ENCODE assay signal across 8 cellular contexts in the genomic region with DNA sequence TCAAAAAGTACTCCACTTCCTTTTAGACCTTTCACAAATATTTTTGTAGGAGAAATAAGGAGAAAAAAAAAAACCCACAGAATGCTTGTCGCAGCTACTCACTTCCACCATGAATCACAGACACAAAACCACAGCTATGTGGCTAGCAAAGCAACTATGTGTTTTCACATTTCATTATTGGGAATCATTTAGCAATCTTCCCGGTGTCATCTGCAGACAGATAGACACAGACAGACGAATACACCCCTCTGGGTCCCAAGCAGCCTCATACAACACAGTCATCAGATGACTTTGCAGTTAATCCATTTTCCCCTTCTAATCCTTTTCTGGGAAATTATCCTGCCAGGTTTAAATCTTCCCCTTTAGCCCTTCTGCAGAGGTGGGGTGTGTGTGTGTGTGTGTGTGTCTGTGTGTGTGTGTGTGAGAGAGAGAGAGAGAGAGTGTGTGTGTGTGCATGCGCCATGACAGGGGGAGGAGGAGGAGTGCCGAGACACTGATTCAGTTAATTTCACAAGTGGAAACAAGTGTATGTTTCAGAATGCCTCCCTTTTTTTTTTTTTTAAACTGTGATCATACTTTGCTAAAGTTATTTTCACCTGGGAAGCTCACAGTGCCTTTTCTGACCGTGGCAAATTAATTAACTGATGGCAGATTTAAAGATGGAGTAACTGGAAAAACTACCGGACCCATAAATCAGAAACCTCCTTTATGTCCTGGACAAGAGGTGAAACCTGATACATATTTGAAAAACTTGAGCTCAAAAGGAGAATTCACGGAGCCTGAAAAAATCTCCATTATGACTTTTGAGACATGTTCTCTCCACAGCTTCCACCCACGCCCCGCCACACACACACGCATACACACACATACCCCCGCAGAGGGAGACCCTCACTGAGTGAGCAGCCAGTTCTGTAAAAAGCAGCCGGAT. TPM values are rescaled to one million over a fixed set of nuclear protein-coding genes. Genes with fewer than 3 reads are reported as not detected.
DNase-seq lines count a peak whose midpoint lies in the region; ATAC-seq, FAIRE-seq and TF ChIP-seq lines count a peak whose summit lies in the region.

No MANE protein-coding gene starts in this region.

- H3K27ac ChIP-seq in K562 (ENCODE audit: extremely low read depth, low read depth, low read length) = no peak overlapping the region

- no TSS peak for BruUV-seq in K562 (replicated peaks; lab: Mats Ljungman, UMichigan)

- no peak overlapping the region for H2AFZ ChIP-seq in K562 (ENCODE audit: low read depth, low read length)

- TF ChIP-seq EP300 in K562 (IDR thresholded peaks at IDR 0.05; ENCODE audit: low read length) = no peak

- CTCF ChIA-PET in K562 (lab: Yijun Ruan, JAX; ENCODE audit: low intra/inter-chr PET ratio) = no interaction called here

- H3K4me1 Mint-ChIP-seq in type B pancreatic cell (ENCODE audit: unreplicated experiment) = peaks cover 54% of the 10 kb centered on the region

- H3K9me1 ChIP-seq in K562 (ENCODE audit: control insufficient read depth, insufficient read depth, low read length) = no peaks in the 10 kb centered on the region

- intact Hi-C loops in K562 (cut with micrococcal nuclease) = no loop called here

- DNase-seq in GM04503 (ENCODE audit: low read depth) = peak; percentile 100
- peak; percentile 67 for DNase-seq in NCI-H460 (ENCODE audit: extremely low read depth, low read depth)
- no peak for DNase-seq in K562 (ENCODE audit: extremely low read depth in 1 of 4, low spot score in 3 of 4)
- DNase-seq in lung microvascular endothelial cell (ENCODE audit: low read depth in 2 of 2) = peak; percentile 61 to 96
- no peak for DNase-seq in type B pancreatic cell (ENCODE audit: extremely low spot score, unreplicated experiment)
- no peak for DNase-seq in mucosa of gallbladder (ENCODE audit: low spot score)
- DNase-seq in activated gamma-delta T cell (lab: John Stamatoyannopoulos, UW) = no peak

- no peak for TF ChIP-seq RAD21 in K562 (CRISPR knock-in tag; conservative IDR thresholded peaks at IDR 0.05 in 1 of 2, IDR thresholded peaks at IDR 0.05 in 1 of 2)

- H3K4me2 ChIP-seq in K562 (ENCODE audit: insufficient read depth, low read length) = no peak overlapping the region

- ATAC-seq in K562 (no peak), GM21423 (IDR thresholded peaks at IDR 0.05; ENCODE audit: unreplicated experiment) (no peak)

- H3K36me3 Mint-ChIP-seq in type B pancreatic cell = no peaks in the 10 kb centered on the region

- no peak for FAIRE-seq in K562 (lab: Jason Lieb, UNC)

- no peaks in the 10 kb centered on the region for H3K9me3 ChIP-seq in K562 (replicated peaks; ENCODE audit: control insufficient read depth, insufficient read depth, low read depth, low read length)

- no peak for TF ChIP-seq POLR2A in K562 (conservative IDR thresholded peaks at IDR 0.05)

- H3K27me3 ChIP-seq in K562 (ENCODE audit: control insufficient read depth in 2 of 2, insufficient read depth in 2 of 2, low read length in 2 of 2) = peaks cover 6 to 55% of the 10 kb centered on the region in 2 experiments; a peak in 3 of 5 replicates

- H3K9me3 Mint-ChIP-seq in type B pancreatic cell = no peaks in the 10 kb centered on the region

- no peaks in the 10 kb centered on the region; a peak in 1 of 5 replicates for H3K4me1 ChIP-seq in K562 (replicated peaks in 1 of 2; ENCODE audit: control insufficient read depth in 2 of 2, insufficient read depth in 2 of 2, low read length in 2 of 2)

- no peak for TF ChIP-seq CTCF in K562 (IDR thresholded peaks at IDR 0.05 in 2 of 3, conservative IDR thresholded peaks at IDR 0.05 in 1 of 3; ENCODE audit: insufficient read depth in 2 of 3, low read depth in 1 of 3, low read length in 3 of 3)
- peak; percentile 14 for TF ChIP-seq CTCF in type B pancreatic cell (conservative IDR thresholded peaks at IDR 0.05)

- H3K4me3 ChIP-seq in K562 = no peak overlapping the region

- no peak overlapping the region for H3K9ac ChIP-seq in K562 (ENCODE audit: insufficient read depth in 1 of 2, low read depth in 2 of 2, low read length in 2 of 2)

- WGBS in K562 (ENCODE audit: insufficient coverage, low coverage, missing lambda C conversion rate) = 3% methylated on average over 12 of the region's 13 CpGs

- no peaks in the 10 kb centered on the region for H3K36me3 ChIP-seq in K562 (ENCODE audit: control insufficient read depth, insufficient read depth, low read length)

- in situ Hi-C loops in K562 (cut with MboI) = no loop called here

- POLR2A ChIA-PET in K562 (lab: Yijun Ruan, JAX) = no interaction called here

- H3K27me3 Mint-ChIP-seq in type B pancreatic cell = peaks cover 3% of the 10 kb centered on the region

- H3K4me3 Mint-ChIP-seq in type B pancreatic cell = peak overlapping the region; percentile 86

- no peaks in the 10 kb centered on the region for H3K79me2 ChIP-seq in K562 (ENCODE audit: control insufficient read depth, insufficient read depth, low read length)

- H4K20me1 ChIP-seq in K562 (replicated peaks; ENCODE audit: control insufficient read depth, insufficient read depth, low read length) = no peaks in the 10 kb centered on the region; the same call in 1 of the 2 replicates

- H3K27ac Mint-ChIP-seq in type B pancreatic cell = peak overlapping the region; percentile 98

TF ChIP-seq in K562, 482 proteins besides CTCF, POLR2A, EP300 and RAD21 (continues in another document):
- TF ChIP-seq, protein P1, sequence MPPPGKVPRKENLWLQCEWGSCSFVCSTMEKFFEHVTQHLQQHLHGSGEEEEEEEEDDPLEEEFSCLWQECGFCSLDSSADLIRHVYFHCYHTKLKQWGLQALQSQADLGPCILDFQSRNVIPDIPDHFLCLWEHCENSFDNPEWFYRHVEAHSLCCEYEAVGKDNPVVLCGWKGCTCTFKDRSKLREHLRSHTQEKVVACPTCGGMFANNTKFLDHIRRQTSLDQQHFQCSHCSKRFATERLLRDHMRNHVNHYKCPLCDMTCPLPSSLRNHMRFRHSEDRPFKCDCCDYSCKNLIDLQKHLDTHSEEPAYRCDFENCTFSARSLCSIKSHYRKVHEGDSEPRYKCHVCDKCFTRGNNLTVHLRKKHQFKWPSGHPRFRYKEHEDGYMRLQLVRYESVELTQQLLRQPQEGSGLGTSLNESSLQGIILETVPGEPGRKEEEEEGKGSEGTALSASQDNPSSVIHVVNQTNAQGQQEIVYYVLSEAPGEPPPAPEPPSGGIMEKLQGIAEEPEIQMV (tag; conservative IDR thresholded peaks at IDR 0.05; ENCODE audit: low read depth) = no peak
- peak; percentile 45 for TF ChIP-seq MAFG (tag; conservative IDR thresholded peaks at IDR 0.05)
- TF ChIP-seq KDM1A (IDR thresholded peaks at IDR 0.05) = 0 out of 4 replicates have a peak, but pooled peaks of 1 of the 2 experiments have one; percentile 6
- TF ChIP-seq FOXA1 (IDR thresholded peaks at IDR 0.05; ENCODE audit: borderline replicate concordance) = no peak
- no peak for TF ChIP-seq PHB (CRISPR knock-in tag; IDR thresholded peaks at IDR 0.05)
- TF ChIP-seq XRCC4 (IDR thresholded peaks at IDR 0.05; ENCODE audit: extremely low read depth, insufficient read depth, insufficient read length) = no peak
- TF ChIP-seq, protein P2, sequence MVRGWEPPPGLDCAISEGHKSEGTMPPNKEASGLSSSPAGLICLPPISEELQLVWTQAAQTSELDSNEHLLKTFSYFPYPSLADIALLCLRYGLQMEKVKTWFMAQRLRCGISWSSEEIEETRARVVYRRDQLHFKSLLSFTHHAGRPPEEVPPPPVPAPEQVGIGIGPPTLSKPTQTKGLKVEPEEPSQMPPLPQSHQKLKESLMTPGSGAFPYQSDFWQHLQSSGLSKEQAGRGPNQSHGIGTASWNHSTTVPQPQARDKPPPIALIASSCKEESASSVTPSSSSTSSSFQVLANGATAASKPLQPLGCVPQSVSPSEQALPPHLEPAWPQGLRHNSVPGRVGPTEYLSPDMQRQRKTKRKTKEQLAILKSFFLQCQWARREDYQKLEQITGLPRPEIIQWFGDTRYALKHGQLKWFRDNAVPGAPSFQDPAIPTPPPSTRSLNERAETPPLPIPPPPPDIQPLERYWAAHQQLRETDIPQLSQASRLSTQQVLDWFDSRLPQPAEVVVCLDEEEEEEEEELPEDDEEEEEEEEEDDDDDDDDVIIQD (CRISPR knock-in tag; IDR thresholded peaks at IDR 0.05) = no peak
- TF ChIP-seq ZNF316 (IDR thresholded peaks at IDR 0.05) = peak; percentile 38; the same call in 1 of the 2 replicates
- TF ChIP-seq BRD9 (IDR thresholded peaks at IDR 0.05; ENCODE audit: low read depth, partially characterized antibody) = no peak

RNA-seq across cellular contexts. Expression of a gene that starts 39.9 kb away (rescaled TPM):
- total RNA-seq in NCI-H460 (2014; rRNA removed; shearing (Covaris generic)) = 0.43 and 0.79 TPM in 2 replicates
- 0.11 and 0.50 TPM in 2 replicates for polyA plus RNA-seq in NCI-H460 (2014; cell fraction: nucleus; rRNA removed)
- 0.25 and 0.35 TPM in 2 replicates for total RNA-seq in K562 (2011; cell fraction: chromatin; rRNA removed; ENCODE audit: low replicate concordance)
- total RNA-seq in K562 (2011; cell fraction: nucleolus; rRNA removed) = 0.66 and 0.83 TPM in 2 replicates
- total RNA-seq in K562 (2011; cell fraction: nucleoplasm; rRNA removed) = 0.07 and 0.23 TPM in 2 replicates
- total RNA-seq in K562 (2014; rRNA removed) (0.04 TPM in 1 of 2 replicates, not detected in the other), K562 (2014; rRNA removed; fragmentation: Illumina TruSeq; extraction: Trizol) (not detected in 2 replicates), K562 (2015; rRNA removed; fragmentation: Illumina TruSeq; extraction: Trizol) (not detected in 2 replicates), K562 (2021) (0.18 and 0.20 TPM in 2 replicates), lung microvascular endothelial cell (6.2 and 44.9 TPM in 2 replicates), type B pancreatic cell (ENCODE audit: low replicate concordance) (1.1 and 2.4 TPM in 2 replicates), mucosa of gallbladder (84.9 TPM)
- polyA plus RNA-seq in K562 (2011; rRNA removed) (0.03 and 0.07 TPM in 2 replicates), K562 (2014; fragmentation: Illumina TruSeq; extraction: Trizol) (0.01 TPM in 1 of 2 replicates, not detected in the other), K562 (2014; fragmentation: Nextera tagmentation; extraction: Ambion mirVana) (under 1 TPM; 0.03 to 0.04 TPM), K562 (2014; rRNA removed) (under 0.01 TPM in 1 of 2 replicates, not detected in the other)
- 0.07 and 0.13 TPM in 2 replicates for polyA plus RNA-seq in K562 (2011; cell fraction: cytosol; rRNA removed)
- 0.34 and 0.46 TPM in 2 replicates for polyA plus RNA-seq in K562 (2011; cell fraction: nucleus; rRNA removed)
- polyA plus RNA-seq in K562 (2012) = 0.10 and 0.35 TPM in 2 replicates
- 0.04 and 0.06 TPM in 2 replicates for polyA minus RNA-seq in K562 (2011; rRNA and poly(A)+ RNA removed)
- not detected in 2 replicates for polyA minus RNA-seq in K562 (2011; cell fraction: cytosol; rRNA and poly(A)+ RNA removed)
- polyA minus RNA-seq in K562 (2011; cell fraction: nucleus; rRNA and poly(A)+ RNA removed) = 0.44 and 0.54 TPM in 2 replicates

Comparison
In these comparisons a context has a peak if more than half of its experiments do, and no peak if none do; other contexts are left out.
1. DNase-seq: peak in GM04503 (single experiment), NCI-H460 (single experiment) and lung microvascular endothelial cell (2 of 2); none in K562 (0 of 4), type B pancreatic cell (single experiment), mucosa of gallbladder (single experiment) and activated gamma-delta T cell (single experiment).